ENCODE assay signal across 23 cellular contexts in the genomic region with DNA sequence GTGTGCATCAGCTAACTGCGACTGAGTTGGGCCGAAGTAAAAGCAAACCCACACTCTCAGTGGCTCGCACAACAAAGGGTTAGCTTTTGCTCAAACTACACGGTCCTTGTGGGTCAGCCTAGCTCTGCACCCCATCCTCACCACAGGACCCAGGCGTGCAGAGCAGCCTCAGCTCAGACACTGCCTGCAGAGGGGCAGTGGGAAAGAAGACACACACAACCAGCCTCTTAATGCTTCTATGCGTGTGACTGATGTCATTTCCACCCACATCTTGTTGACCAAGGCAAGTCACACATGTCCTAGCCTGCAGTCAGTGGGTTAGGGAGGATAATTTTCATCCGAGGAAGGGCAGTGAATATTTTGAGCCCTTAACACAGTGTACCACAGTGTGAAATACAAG. TPM values are rescaled to one million over a fixed set of nuclear protein-coding genes. Genes with fewer than 3 reads are reported as not detected.
DNase-seq lines count a peak whose midpoint lies in the region; ATAC-seq, FAIRE-seq and TF ChIP-seq lines count a peak whose summit lies in the region.
"Had no signal": no experiment of that assay in that cellular context is flagged by ENCODE, and none has a peak within 500 bp of the region (broad histone marks: within the 10 kb centered on the region; RNA-seq: fewer than 3 reads in every experiment).

No MANE protein-coding gene starts in this region.

- H3K79me1 ChIP-seq in trophoblast cell (ENCODE audit: low read length) = no peaks in the 10 kb centered on the region

- ATAC-seq in K562 (no peak), esophagus mucosa (peak; percentile 23)
- no peak for ATAC-seq in activated CD8-positive, alpha-beta T cell treated with anti-CD3 and anti-CD28 coated beads for 36 hours
- ATAC-seq: CD8-positive, alpha-beta T cell had no signal

- no peaks in the 10 kb centered on the region for H3K27me3 Mint-ChIP-seq in activated CD8-positive, alpha-beta T cell treated with anti-CD3 and anti-CD28 coated beads for 36 hours
- H3K27me3 Mint-ChIP-seq: B cell had no signal

- no peaks in the 10 kb centered on the region for H3K9me3 Mint-ChIP-seq in activated CD8-positive, alpha-beta T cell treated with anti-CD3 and anti-CD28 coated beads for 36 hours
- H3K9me3 Mint-ChIP-seq: CD8-positive, alpha-beta T cell had no signal

- TF ChIP-seq CTCF in HEK293 (tag by site-specific recombination; IDR thresholded peaks at IDR 0.05) (no peak), K562 (IDR thresholded peaks at IDR 0.05 in 2 of 3, conservative IDR thresholded peaks at IDR 0.05 in 1 of 3; ENCODE audit: insufficient read depth in 2 of 3, low read depth in 1 of 3, low read length in 3 of 3) (no peak)
- no peak for TF ChIP-seq CTCF in activated CD8-positive, alpha-beta T cell treated with anti-CD3 and anti-CD28 coated beads for 36 hours (IDR thresholded peaks at IDR 0.05)

- H2AK5ac ChIP-seq in trophoblast cell (ENCODE audit: low read length) = no peak overlapping the region

- no peak overlapping the region for H2BK12ac ChIP-seq in trophoblast cell (ENCODE audit: low read length)

- intact Hi-C loops in K562 (cut with micrococcal nuclease) = no loop called here
- intact Hi-C loops in activated CD8-positive, alpha-beta T cell treated with anti-CD3 and anti-CD28 coated beads for 36 hours (cut with micrococcal nuclease) = no loop called here

- H3K4me1 ChIP-seq in HEK293 (ENCODE audit: control insufficient read depth, insufficient read depth, low read length) (no peaks in the 10 kb centered on the region), K562 (replicated peaks in 1 of 2; ENCODE audit: control insufficient read depth in 2 of 2, insufficient read depth in 2 of 2, low read length in 2 of 2) (peaks cover 0 to 12% of the 10 kb centered on the region in 2 experiments; a peak in 3 of 5 replicates), trophoblast cell (ENCODE audit: control insufficient read depth in 1 of 2, insufficient read depth in 2 of 2, low read length in 2 of 2) (peaks cover 0 to 6% of the 10 kb centered on the region in 2 experiments)

- DNase-seq in K562 (ENCODE audit: extremely low read depth in 1 of 4, low spot score in 3 of 4) (no peak), H4 (ENCODE audit: low spot score) (no peak), trophoblast cell (no peak), NCI-H526 treated with DMSO at 0.1 percent for 48 hours (lab: John Stamatoyannopoulos, UW) (no peak)
- DNase-seq in activated CD8-positive, alpha-beta T cell treated with anti-CD3 and anti-CD28 coated beads for 36 hours = no peak
- DNase-seq: CD8-positive, alpha-beta T cell; DMS 273 treated with DMSO at 0.1 percent for 48 hours; DMS79; EL; GF-D8; MM.1S; NCI-H2029; NCI-H446; NCI-H526; SHP77 treated with DMSO at 0.1 percent for 48 hours; T-helper 1 cell had no signal

- H3K27ac Mint-ChIP-seq in activated CD8-positive, alpha-beta T cell treated with anti-CD3 and anti-CD28 coated beads for 36 hours = no peak overlapping the region
- H3K27ac Mint-ChIP-seq: B cell; CD8-positive, alpha-beta T cell had no signal

- no peak overlapping the region for H3K27ac ChIP-seq in HEK293 (ENCODE audit: extremely low read depth, low read depth, low read length)
- no peak overlapping the region for H3K27ac ChIP-seq in K562 (ENCODE audit: extremely low read depth, low read depth, low read length)
- no peak overlapping the region for H3K27ac ChIP-seq in trophoblast cell (ENCODE audit: low read depth, low read length)
- H3K27ac ChIP-seq: C4-2B, KMS-11, RWPE1 had no signal

- no peak overlapping the region for H3K4me2 ChIP-seq in K562 (ENCODE audit: insufficient read depth, low read length)
- no peak overlapping the region for H3K4me2 ChIP-seq in trophoblast cell (ENCODE audit: low read length)
- H3K4me2 ChIP-seq: KMS-11 had no signal

- no peaks in the 10 kb centered on the region for H3K9me3 ChIP-seq in HEK293 (ENCODE audit: control insufficient read depth, insufficient read depth, low read depth, low read length)
- H3K9me3 ChIP-seq in K562 (replicated peaks; ENCODE audit: control insufficient read depth, insufficient read depth, low read depth, low read length) = no peaks in the 10 kb centered on the region
- H3K9me3 ChIP-seq in trophoblast cell (ENCODE audit: insufficient read depth, low read depth, low read length) = no peaks in the 10 kb centered on the region

- H2BK120ac ChIP-seq in trophoblast cell (ENCODE audit: insufficient read depth, low read length, poor library complexity) = no peak overlapping the region

- H2AFZ ChIP-seq in K562 (ENCODE audit: low read depth, low read length) (no peak overlapping the region), trophoblast cell (ENCODE audit: insufficient read depth, low read length, poor library complexity) (no peak overlapping the region)

- no peaks in the 10 kb centered on the region for H3K9me1 ChIP-seq in K562 (ENCODE audit: control insufficient read depth, insufficient read depth, low read length)

- H2BK5ac ChIP-seq in trophoblast cell (ENCODE audit: low read depth, low read length, poor library complexity) = no peak overlapping the region

- H3K9ac ChIP-seq in K562 (ENCODE audit: insufficient read depth in 1 of 2, low read depth in 2 of 2, low read length in 2 of 2) = no peak overlapping the region
- no peak overlapping the region for H3K9ac ChIP-seq in trophoblast cell (ENCODE audit: low read length)
- H3K9ac ChIP-seq: KMS-11 had no signal

- no peak for TF ChIP-seq POLR2A in K562 (conservative IDR thresholded peaks at IDR 0.05)

- peaks cover 1% of the 10 kb centered on the region for H3K36me3 Mint-ChIP-seq in activated CD8-positive, alpha-beta T cell treated with anti-CD3 and anti-CD28 coated beads for 36 hours (ENCODE audit: low read depth)

- no peak overlapping the region for H3K14ac ChIP-seq in trophoblast cell (ENCODE audit: low read length)

- no peak for TF ChIP-seq RAD21 in K562 (CRISPR knock-in tag; conservative IDR thresholded peaks at IDR 0.05 in 1 of 2, IDR thresholded peaks at IDR 0.05 in 1 of 2)

- no peak overlapping the region for H3K4me3 Mint-ChIP-seq in activated CD8-positive, alpha-beta T cell treated with anti-CD3 and anti-CD28 coated beads for 36 hours
- H3K4me3 Mint-ChIP-seq: B cell; CD8-positive, alpha-beta T cell had no signal

- FAIRE-seq in K562 (lab: Jason Lieb, UNC) = no peak
- FAIRE-seq: H54 had no signal

- in situ Hi-C loops in K562 (cut with MboI) = no loop called here

- H4K8ac ChIP-seq in trophoblast cell (ENCODE audit: low read depth, low read length) = no peak overlapping the region

- no peak overlapping the region for H3K18ac ChIP-seq in trophoblast cell (ENCODE audit: low read length)

- peaks cover 9% of the 10 kb centered on the region for H3K4me1 Mint-ChIP-seq in activated CD8-positive, alpha-beta T cell treated with anti-CD3 and anti-CD28 coated beads for 36 hours (ENCODE audit: low read depth)
- H3K4me1 Mint-ChIP-seq: B cell had no signal

- H3K27me3 ChIP-seq in K562 (ENCODE audit: control insufficient read depth in 2 of 2, insufficient read depth in 2 of 2, low read length in 2 of 2) (no peaks in the 10 kb centered on the region), trophoblast cell (ENCODE audit: insufficient read depth, low read length) (no peaks in the 10 kb centered on the region)

- no TSS peak for BruUV-seq in K562 (replicated peaks; lab: Mats Ljungman, UMichigan)

- no peak overlapping the region for H4K12ac ChIP-seq in trophoblast cell (ENCODE audit: low read depth, low read length)

- POLR2A ChIA-PET in HEK293 (lab: Yijun Ruan, JAX) (no interaction called here), K562 (lab: Yijun Ruan, JAX) (interaction anchor here (0.8 to 1.2 kb wide), 2 partner anchors 11 to 270 kb away, joined by 3 read pairs; no protein-coding TSS in a partner anchor)
- POLR2A ChIA-PET in activated CD8-positive, alpha-beta T cell treated with anti-CD3 and anti-CD28 coated beads for 36 hours (lab: Charles Lee) = no interaction called here

- no peak overlapping the region for H3K23ac ChIP-seq in trophoblast cell (ENCODE audit: low read length)

- H4K20me1 ChIP-seq in K562 (replicated peaks; ENCODE audit: control insufficient read depth, insufficient read depth, low read length) = 0 out of 2 replicates have a peak, but pooled peaks cover 3% of the 10 kb centered on the region

- WGBS in K562 (ENCODE audit: insufficient coverage, low coverage, missing lambda C conversion rate) = 90% methylated on average over 7 of the region's 7 CpGs
- WGBS in trophoblast cell (ENCODE audit: extremely low coverage, insufficient coverage, insufficient read length) = no CpG with 5 or more reads among the region's 7 CpGs

- no peak overlapping the region for H4K91ac ChIP-seq in trophoblast cell (ENCODE audit: low read depth, low read length)

- H3K4ac ChIP-seq in trophoblast cell (ENCODE audit: low read depth, low read length) = no peak overlapping the region

- no peak for TF ChIP-seq EP300 in K562 (IDR thresholded peaks at IDR 0.05; ENCODE audit: low read length)

- CTCF ChIA-PET in HEK293 (lab: Yijun Ruan, JAX) = interaction anchor here (0.6 to 2.9 kb wide), 2 partner anchors 7 to 12 kb away, joined by 4 to 35 read pairs; no protein-coding TSS in a partner anchor
- CTCF ChIA-PET in K562 (lab: Yijun Ruan, JAX; ENCODE audit: low intra/inter-chr PET ratio) = no interaction called here
- CTCF ChIA-PET in activated CD8-positive, alpha-beta T cell treated with anti-CD3 and anti-CD28 coated beads for 36 hours (lab: Charles Lee) = interaction anchor here (1.3 to 3.1 kb wide), 4 partner anchors 8 to 270 kb away, joined by 4 to 38 read pairs (median 6); no protein-coding TSS in a partner anchor

- H3K79me2 ChIP-seq in K562 (ENCODE audit: control insufficient read depth, insufficient read depth, low read length) (peaks cover 13% of the 10 kb centered on the region; the same call in 2 of the 3 replicates), trophoblast cell (ENCODE audit: control insufficient read depth, insufficient read depth, low read length, poor library complexity) (no peaks in the 10 kb centered on the region)

- H3K36me3 ChIP-seq in HEK293 (ENCODE audit: control insufficient read depth in 2 of 2, insufficient read depth in 1 of 2, low read length in 2 of 2) = peaks cover 0 to 3% of the 10 kb centered on the region in 2 experiments; a peak in 1 of 3 replicates
- H3K36me3 ChIP-seq in K562 (ENCODE audit: control insufficient read depth, insufficient read depth, low read length) = peaks cover 16% of the 10 kb centered on the region
- H3K36me3 ChIP-seq in trophoblast cell (ENCODE audit: control insufficient read depth in 1 of 2, insufficient read depth in 2 of 2, low read length in 2 of 2) = no peaks in the 10 kb centered on the region

- H3K4me3 ChIP-seq in HEK293 (ENCODE audit: low read depth, low read length) (no peak overlapping the region), K562 (no peak overlapping the region), trophoblast cell (ENCODE audit: low read depth, low read length) (no peak overlapping the region)

RNA-seq across cellular contexts. Expression of gene HMGB2, which starts 40.5 kb away (rescaled TPM):
- 56.7 and 220 TPM in 2 replicates for total RNA-seq in K562 (2011; cell fraction: chromatin; rRNA removed; ENCODE audit: low replicate concordance)
- 58.0 and 74.9 TPM in 2 replicates for total RNA-seq in K562 (2011; cell fraction: nucleolus; rRNA removed)
- total RNA-seq in K562 (2011; cell fraction: nucleoplasm; rRNA removed) = 99.8 and 119 TPM in 2 replicates
- total RNA-seq in K562 (2014; rRNA removed) (443 and 555 TPM in 2 replicates), K562 (2014; rRNA removed; fragmentation: Illumina TruSeq; extraction: Trizol) (683 and 814 TPM in 2 replicates), K562 (2015; rRNA removed; fragmentation: Illumina TruSeq; extraction: Trizol) (521 and 540 TPM in 2 replicates), K562 (2021) (283 and 309 TPM in 2 replicates), esophagus mucosa (85.0 TPM)
- polyA plus RNA-seq in K562 (2011; rRNA removed) (436 and 626 TPM in 2 replicates), K562 (2014; fragmentation: Illumina TruSeq; extraction: Trizol) (656 and 724 TPM in 2 replicates), K562 (2014; fragmentation: Nextera tagmentation; extraction: Ambion mirVana) (100 to 1,000 TPM; 596 to 814 TPM), K562 (2014; rRNA removed) (678 and 822 TPM in 2 replicates)
- 63.6 and 149 TPM in 2 replicates for polyA plus RNA-seq in K562 (2011; cell fraction: cytosol; rRNA removed)
- polyA plus RNA-seq in K562 (2011; cell fraction: nucleus; rRNA removed) = 85.9 and 178 TPM in 2 replicates
- 459 and 564 TPM in 2 replicates for polyA plus RNA-seq in K562 (2012)
- 292 and 352 TPM in 2 replicates for polyA minus RNA-seq in K562 (2011; rRNA and poly(A)+ RNA removed)
- 101 and 105 TPM in 2 replicates for polyA minus RNA-seq in K562 (2011; cell fraction: cytosol; rRNA and poly(A)+ RNA removed)
- 42.4 and 123 TPM in 2 replicates for polyA minus RNA-seq in K562 (2011; cell fraction: nucleus; rRNA and poly(A)+ RNA removed)
- 100 to 1,000 TPM; 527 to 534 TPM for total RNA-seq in activated CD8-positive, alpha-beta T cell treated with anti-CD3 and anti-CD28 coated beads for 36 hours
- 153 and 219 TPM in 2 replicates for total RNA-seq in H4 (2014; rRNA removed; shearing (Covaris generic))
- polyA plus RNA-seq in trophoblast cell (2013) = 147 and 166 TPM in 2 replicates
